Comparison of ENCODE assay signal across 19 cellular contexts in the genomic region with DNA sequence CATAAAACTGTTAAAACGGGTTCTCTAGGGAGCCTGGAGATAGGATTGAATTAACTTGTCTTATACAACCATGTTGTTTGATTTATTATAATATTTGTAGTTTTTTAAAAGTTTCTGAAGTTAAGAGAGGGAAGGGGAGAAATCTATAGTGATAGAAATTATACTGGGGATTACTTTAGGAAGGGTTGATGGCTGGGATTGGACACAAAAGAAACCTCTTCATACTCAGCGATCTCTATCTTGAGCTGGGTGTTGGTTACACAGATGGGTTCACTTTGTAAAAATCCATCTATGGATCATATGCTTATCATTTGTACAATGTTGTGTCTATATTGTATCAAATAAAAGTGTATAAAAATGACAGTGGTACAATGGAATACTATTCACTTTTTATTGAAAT.
"Had no signal": no experiment of that assay in that cellular context is flagged by ENCODE, and none has a peak within 500 bp of the region (broad histone marks: within the 10 kb centered on the region; RNA-seq: fewer than 3 reads in every experiment).

No MANE protein-coding gene starts in this region.

- DNase-seq: activated CD4-positive, alpha-beta T cell treated with anti-CD3 and anti-CD28 coated beads for 1 hour; activated CD8-positive, alpha-beta memory T cell treated with anti-CD3 and anti-CD28 coated beads for 24 hours; activated CD8-positive, alpha-beta memory T cell treated with anti-CD3 and anti-CD28 coated beads, Interleukin-2, amount 50 U/mL, for 48 hours; activated gamma-delta T cell; activated T-cell treated with anti-CD3 and anti-CD28 coated beads, Interleukin-2, amount 50 U/mL, for 48 hours; adrenal gland; effector CD4-positive, alpha-beta T cell; occipital lobe; posterior cingulate gyrus; T-helper 17 cell; transverse colon; uterus; WERI-Rb-1 had no signal

- H2AFZ ChIP-seq: hepatocyte had no signal

- H3K9me3 ChIP-seq: transverse colon, uterus had no signal

- H3K9me3 Mint-ChIP-seq: activated naive CD4-positive, alpha-beta T cell treated with anti-CD3 and anti-CD28 coated beads, Interleukin-2, amount 50 U/mL, for 24 hours; natural killer cell treated with Interleukin-12 subunit alpha and Interleukin-12 subunit beta and Interleukin-15 and Interleukin-18, amount 100 ng/mL, for 72 hours; stimulated activated naive CD8-positive, alpha-beta T cell treated with anti-CD3 and anti-CD28 coated beads, Interleukin-15, Interleukin-2, amounts not matched to agents 100 ng/mL and 50 ng/mL, for 24 hours had no signal

- H3K27ac ChIP-seq: adrenal gland, WERI-Rb-1 had no signal

- H3K4me3 ChIP-seq: adrenal gland, hepatocyte, transverse colon, uterus had no signal

- H3K27me3 Mint-ChIP-seq: activated naive CD4-positive, alpha-beta T cell treated with anti-CD3 and anti-CD28 coated beads, Interleukin-2, amount 50 U/mL, for 24 hours; natural killer cell treated with Interleukin-12 subunit alpha and Interleukin-12 subunit beta and Interleukin-15 and Interleukin-18, amount 100 ng/mL, for 72 hours; stimulated activated naive CD8-positive, alpha-beta T cell treated with anti-CD3 and anti-CD28 coated beads, Interleukin-15, Interleukin-2, amounts not matched to agents 100 ng/mL and 50 ng/mL, for 24 hours; T-helper 17 cell had no signal

- FAIRE-seq: astrocyte, bronchial epithelial cell had no signal

- H3K27me3 ChIP-seq: adrenal gland, hepatocyte, transverse colon, uterus had no signal

- H3K36me3 ChIP-seq: adrenal gland, transverse colon, uterus had no signal

- H3K27ac Mint-ChIP-seq: stimulated activated naive CD8-positive, alpha-beta T cell treated with anti-CD3 and anti-CD28 coated beads, Interleukin-15, Interleukin-2, amounts not matched to agents 100 ng/mL and 50 ng/mL, for 24 hours; T-helper 17 cell had no signal
